ENCODE assay signal across 8 cellular contexts in genomic region chr5:126599971-126600630, GRCh38. TPM values are rescaled to one million over a fixed set of nuclear protein-coding genes. Genes with fewer than 3 reads are reported as not detected.
DNase-seq lines count a peak whose midpoint lies in the region; ATAC-seq and TF ChIP-seq lines count a peak whose summit lies in the region.
"Not testable (repeated sequence)": the region's sequence is repeated elsewhere in the genome, so short reads cannot be mapped to it uniquely, and the experiment has no call there.

No MANE protein-coding gene starts in this region.

- peaks cover 14 to 20% of the 10 kb centered on the region in 2 donors for H3K36me3 Mint-ChIP-seq in CD14-positive monocyte
- H3K36me3 Mint-ChIP-seq in IgD-negative memory B cell, T-cell: not testable (repeated sequence)

- not testable (repeated sequence) for ATAC-seq in T-cell (replicated peaks in 1 of 4)

- peaks cover 11% of the 10 kb centered on the region for H3K4me1 ChIP-seq in neuron (ENCODE audit: insufficient read depth, low read length)

- POLR2A ChIA-PET in T-cell (lab: Charles Lee), result interaction anchor here in 1 of 2 donors (0.6 kb wide), 1 partner anchor 22 kb away, joined by 5 read pairs; no protein-coding TSS in a partner anchor

- H3K9me3 Mint-ChIP-seq in CD14-positive monocyte, IgD-negative memory B cell, T-cell: not testable (repeated sequence)

- not testable (repeated sequence) for H3K27me3 ChIP-seq in neuron (ENCODE audit: insufficient read depth, low read length)

- intact Hi-C loops in CD14-positive monocyte (cut with micrococcal nuclease), result not testable (repeated sequence)

- peaks cover 17% of the 10 kb centered on the region for H3K36me3 ChIP-seq in neuron (ENCODE audit: insufficient read depth, low read length)

- peak overlapping the region; percentile 89 for H2AFZ ChIP-seq in neuron (ENCODE audit: low read depth, low read length)

- H3K27ac ChIP-seq in angular gyrus (ENCODE audit: low read depth, low read length) (peak overlapping the region; percentile 54), substantia nigra (ENCODE audit: low read depth, low read length, poor library complexity, severe bottlenecking) (peak overlapping the region; percentile 62)

- H3K27me3 Mint-ChIP-seq in CD14-positive monocyte (ENCODE audit: low read depth in 3 of 3), result peaks cover 6 to 11% (median 8%) of the 10 kb centered on the region in 3 donors
- not testable (repeated sequence) for H3K27me3 Mint-ChIP-seq in IgD-negative memory B cell, T-cell

- not testable (repeated sequence) for H3K9me3 ChIP-seq in neuron (ENCODE audit: low read length)

- not testable (repeated sequence) for DNase-seq in CD14-positive monocyte (ENCODE audit: low spot score); T-cell; epithelial cell of proximal tubule (ENCODE audit: low read depth); substantia nigra (lab: John Stamatoyannopoulos, UW)
- peak; percentile 31 for DNase-seq in kidney tubule cell (ENCODE audit: low spot score)

- not testable (repeated sequence) for TF ChIP-seq CTCF in CD14-positive monocyte (IDR thresholded peaks at IDR 0.05); epithelial cell of proximal tubule (conservative IDR thresholded peaks at IDR 0.05; ENCODE audit: low read depth, low read length)

- H3K4me3 ChIP-seq in epithelial cell of proximal tubule (ENCODE audit: low read depth, low read length), result peak overlapping the region; percentile 97
- peak overlapping the region; percentile 90 for H3K4me3 ChIP-seq in neuron (ENCODE audit: low read length)

- CTCF ChIA-PET in T-cell (lab: Charles Lee), result interaction anchor here (0.5 to 1.9 kb wide), 6 partner anchors 42 to 249 kb away, joined by 3 to 14 read pairs (median 7); no protein-coding TSS in a partner anchor

- H3K4me3 Mint-ChIP-seq in CD14-positive monocyte (peak overlapping the region; percentile 90 to 97), IgD-negative memory B cell (peak overlapping the region; percentile 88 to 99 (median 99)), T-cell (peak overlapping the region; percentile 87 to 97 (median 94))

- peaks cover 29% of the 10 kb centered on the region for H3K4me1 Mint-ChIP-seq in CD14-positive monocyte
- peaks cover 11 to 20% (median 15%) of the 10 kb centered on the region in 3 donors for H3K4me1 Mint-ChIP-seq in IgD-negative memory B cell
- H3K4me1 Mint-ChIP-seq in T-cell, result peaks cover 14 to 34% (median 32%) of the 10 kb centered on the region in 3 donors

- H3K27ac Mint-ChIP-seq in CD14-positive monocyte (peak overlapping the region in 4 of 7 donors; percentile 36 to 76 (median 58)), IgD-negative memory B cell (peak overlapping the region; percentile 28 to 94 (median 57)), T-cell (peak overlapping the region; percentile 67 to 83)

RNA-seq across cellular contexts. Expression of gene PHAX, which starts 0.6 kb away (rescaled TPM):
- polyA plus RNA-seq in CD14-positive monocyte (10 to 100 TPM; 19.3 to 37.6 TPM), IgD-negative memory B cell (97.1 TPM)
- total RNA-seq in T-cell (10 to 100 TPM; 19.7 to 37.3 (median 30.3) TPM), epithelial cell of proximal tubule (54.7 and 54.8 TPM in 2 replicates)

RNA-seq across cellular contexts. Expression of gene ALDH7A1, which starts 5.1 kb away (rescaled TPM):
- polyA plus RNA-seq in CD14-positive monocyte (under 1 TPM; 0.59 to 0.67 TPM), IgD-negative memory B cell (5.6 TPM)
- total RNA-seq in T-cell (1 to 10 TPM; 1.2 to 3.3 (median 2.1) TPM), epithelial cell of proximal tubule (25.4 and 28.2 TPM in 2 replicates)
